1 cellular context compared by ENCODE assay signal in the genomic region with DNA sequence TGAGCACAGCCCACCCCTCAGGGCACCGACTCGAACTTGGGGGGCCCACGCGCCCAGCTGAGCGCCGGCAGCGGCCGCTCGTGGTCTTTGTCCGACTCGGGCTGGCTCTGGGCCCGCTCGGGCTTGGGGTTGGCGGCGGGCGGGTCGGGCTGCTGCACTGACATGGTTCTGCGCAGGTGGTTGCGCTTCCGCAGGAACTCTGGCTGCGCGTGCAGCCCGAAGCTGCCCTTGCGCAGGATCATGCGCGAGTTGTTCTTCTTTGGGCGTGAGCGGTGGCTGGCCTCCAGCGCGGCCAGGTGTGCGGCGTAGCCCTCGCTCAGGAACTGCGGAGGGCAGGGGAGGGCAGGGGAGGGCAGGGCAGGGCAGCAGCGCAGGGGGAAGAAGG.
TF ChIP-seq lines count a peak whose summit lies in the region.

No MANE protein-coding gene starts in this region.

TF ChIP-seq in GM12878, 131 proteins besides CTCF, POLR2A, EP300 and RAD21 (continued from another document):
- TF ChIP-seq, protein P1, sequence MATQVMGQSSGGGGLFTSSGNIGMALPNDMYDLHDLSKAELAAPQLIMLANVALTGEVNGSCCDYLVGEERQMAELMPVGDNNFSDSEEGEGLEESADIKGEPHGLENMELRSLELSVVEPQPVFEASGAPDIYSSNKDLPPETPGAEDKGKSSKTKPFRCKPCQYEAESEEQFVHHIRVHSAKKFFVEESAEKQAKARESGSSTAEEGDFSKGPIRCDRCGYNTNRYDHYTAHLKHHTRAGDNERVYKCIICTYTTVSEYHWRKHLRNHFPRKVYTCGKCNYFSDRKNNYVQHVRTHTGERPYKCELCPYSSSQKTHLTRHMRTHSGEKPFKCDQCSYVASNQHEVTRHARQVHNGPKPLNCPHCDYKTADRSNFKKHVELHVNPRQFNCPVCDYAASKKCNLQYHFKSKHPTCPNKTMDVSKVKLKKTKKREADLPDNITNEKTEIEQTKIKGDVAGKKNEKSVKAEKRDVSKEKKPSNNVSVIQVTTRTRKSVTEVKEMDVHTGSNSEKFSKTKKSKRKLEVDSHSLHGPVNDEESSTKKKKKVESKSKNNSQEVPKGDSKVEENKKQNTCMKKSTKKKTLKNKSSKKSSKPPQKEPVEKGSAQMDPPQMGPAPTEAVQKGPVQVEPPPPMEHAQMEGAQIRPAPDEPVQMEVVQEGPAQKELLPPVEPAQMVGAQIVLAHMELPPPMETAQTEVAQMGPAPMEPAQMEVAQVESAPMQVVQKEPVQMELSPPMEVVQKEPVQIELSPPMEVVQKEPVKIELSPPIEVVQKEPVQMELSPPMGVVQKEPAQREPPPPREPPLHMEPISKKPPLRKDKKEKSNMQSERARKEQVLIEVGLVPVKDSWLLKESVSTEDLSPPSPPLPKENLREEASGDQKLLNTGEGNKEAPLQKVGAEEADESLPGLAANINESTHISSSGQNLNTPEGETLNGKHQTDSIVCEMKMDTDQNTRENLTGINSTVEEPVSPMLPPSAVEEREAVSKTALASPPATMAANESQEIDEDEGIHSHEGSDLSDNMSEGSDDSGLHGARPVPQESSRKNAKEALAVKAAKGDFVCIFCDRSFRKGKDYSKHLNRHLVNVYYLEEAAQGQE (IDR thresholded peaks at IDR 0.05; ENCODE audit: low read depth, low read length), result no peak
- TF ChIP-seq TCF3 (IDR thresholded peaks at IDR 0.05; ENCODE audit: borderline replicate concordance, insufficient read depth, low read depth, low read length), result 0 out of 2 replicates have a peak, but pooled peaks have one; percentile 29
- TF ChIP-seq SPI1 (IDR thresholded peaks at IDR 0.05; ENCODE audit: borderline replicate concordance, insufficient read depth, low read depth, low read length), result no peak
- TF ChIP-seq, protein P2, sequence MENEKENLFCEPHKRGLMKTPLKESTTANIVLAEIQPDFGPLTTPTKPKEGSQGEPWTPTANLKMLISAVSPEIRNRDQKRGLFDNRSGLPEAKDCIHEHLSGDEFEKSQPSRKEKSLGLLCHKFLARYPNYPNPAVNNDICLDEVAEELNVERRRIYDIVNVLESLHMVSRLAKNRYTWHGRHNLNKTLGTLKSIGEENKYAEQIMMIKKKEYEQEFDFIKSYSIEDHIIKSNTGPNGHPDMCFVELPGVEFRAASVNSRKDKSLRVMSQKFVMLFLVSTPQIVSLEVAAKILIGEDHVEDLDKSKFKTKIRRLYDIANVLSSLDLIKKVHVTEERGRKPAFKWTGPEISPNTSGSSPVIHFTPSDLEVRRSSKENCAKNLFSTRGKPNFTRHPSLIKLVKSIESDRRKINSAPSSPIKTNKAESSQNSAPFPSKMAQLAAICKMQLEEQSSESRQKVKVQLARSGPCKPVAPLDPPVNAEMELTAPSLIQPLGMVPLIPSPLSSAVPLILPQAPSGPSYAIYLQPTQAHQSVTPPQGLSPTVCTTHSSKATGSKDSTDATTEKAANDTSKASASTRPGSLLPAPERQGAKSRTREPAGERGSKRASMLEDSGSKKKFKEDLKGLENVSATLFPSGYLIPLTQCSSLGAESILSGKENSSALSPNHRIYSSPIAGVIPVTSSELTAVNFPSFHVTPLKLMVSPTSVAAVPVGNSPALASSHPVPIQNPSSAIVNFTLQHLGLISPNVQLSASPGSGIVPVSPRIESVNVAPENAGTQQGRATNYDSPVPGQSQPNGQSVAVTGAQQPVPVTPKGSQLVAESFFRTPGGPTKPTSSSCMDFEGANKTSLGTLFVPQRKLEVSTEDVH (IDR thresholded peaks at IDR 0.05; ENCODE audit: low read depth, partially characterized antibody), result no peak
- no peak for TF ChIP-seq MTA3 (IDR thresholded peaks at IDR 0.05; ENCODE audit: borderline replicate concordance, low read length)
- no peak for TF ChIP-seq FOS (IDR thresholded peaks at IDR 0.05; ENCODE audit: borderline replicate concordance, extremely low read depth, insufficient read length)
- TF ChIP-seq, protein P3, sequence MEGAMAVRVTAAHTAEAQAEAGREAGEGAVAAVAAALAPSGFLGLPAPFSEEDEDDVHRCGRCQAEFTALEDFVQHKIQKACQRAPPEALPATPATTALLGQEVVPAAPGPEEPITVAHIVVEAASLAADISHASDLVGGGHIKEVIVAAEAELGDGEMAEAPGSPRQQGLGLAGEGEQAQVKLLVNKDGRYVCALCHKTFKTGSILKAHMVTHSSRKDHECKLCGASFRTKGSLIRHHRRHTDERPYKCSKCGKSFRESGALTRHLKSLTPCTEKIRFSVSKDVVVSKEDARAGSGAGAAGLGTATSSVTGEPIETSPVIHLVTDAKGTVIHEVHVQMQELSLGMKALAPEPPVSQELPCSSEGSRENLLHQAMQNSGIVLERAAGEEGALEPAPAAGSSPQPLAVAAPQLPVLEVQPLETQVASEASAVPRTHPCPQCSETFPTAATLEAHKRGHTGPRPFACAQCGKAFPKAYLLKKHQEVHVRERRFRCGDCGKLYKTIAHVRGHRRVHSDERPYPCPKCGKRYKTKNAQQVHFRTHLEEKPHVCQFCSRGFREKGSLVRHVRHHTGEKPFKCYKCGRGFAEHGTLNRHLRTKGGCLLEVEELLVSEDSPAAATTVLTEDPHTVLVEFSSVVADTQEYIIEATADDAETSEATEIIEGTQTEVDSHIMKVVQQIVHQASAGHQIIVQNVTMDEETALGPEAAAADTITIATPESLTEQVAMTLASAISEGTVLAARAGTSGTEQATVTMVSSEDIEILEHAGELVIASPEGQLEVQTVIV (IDR thresholded peaks at IDR 0.05; ENCODE audit: borderline replicate concordance, partially characterized antibody), result no peak
- TF ChIP-seq, protein P4, sequence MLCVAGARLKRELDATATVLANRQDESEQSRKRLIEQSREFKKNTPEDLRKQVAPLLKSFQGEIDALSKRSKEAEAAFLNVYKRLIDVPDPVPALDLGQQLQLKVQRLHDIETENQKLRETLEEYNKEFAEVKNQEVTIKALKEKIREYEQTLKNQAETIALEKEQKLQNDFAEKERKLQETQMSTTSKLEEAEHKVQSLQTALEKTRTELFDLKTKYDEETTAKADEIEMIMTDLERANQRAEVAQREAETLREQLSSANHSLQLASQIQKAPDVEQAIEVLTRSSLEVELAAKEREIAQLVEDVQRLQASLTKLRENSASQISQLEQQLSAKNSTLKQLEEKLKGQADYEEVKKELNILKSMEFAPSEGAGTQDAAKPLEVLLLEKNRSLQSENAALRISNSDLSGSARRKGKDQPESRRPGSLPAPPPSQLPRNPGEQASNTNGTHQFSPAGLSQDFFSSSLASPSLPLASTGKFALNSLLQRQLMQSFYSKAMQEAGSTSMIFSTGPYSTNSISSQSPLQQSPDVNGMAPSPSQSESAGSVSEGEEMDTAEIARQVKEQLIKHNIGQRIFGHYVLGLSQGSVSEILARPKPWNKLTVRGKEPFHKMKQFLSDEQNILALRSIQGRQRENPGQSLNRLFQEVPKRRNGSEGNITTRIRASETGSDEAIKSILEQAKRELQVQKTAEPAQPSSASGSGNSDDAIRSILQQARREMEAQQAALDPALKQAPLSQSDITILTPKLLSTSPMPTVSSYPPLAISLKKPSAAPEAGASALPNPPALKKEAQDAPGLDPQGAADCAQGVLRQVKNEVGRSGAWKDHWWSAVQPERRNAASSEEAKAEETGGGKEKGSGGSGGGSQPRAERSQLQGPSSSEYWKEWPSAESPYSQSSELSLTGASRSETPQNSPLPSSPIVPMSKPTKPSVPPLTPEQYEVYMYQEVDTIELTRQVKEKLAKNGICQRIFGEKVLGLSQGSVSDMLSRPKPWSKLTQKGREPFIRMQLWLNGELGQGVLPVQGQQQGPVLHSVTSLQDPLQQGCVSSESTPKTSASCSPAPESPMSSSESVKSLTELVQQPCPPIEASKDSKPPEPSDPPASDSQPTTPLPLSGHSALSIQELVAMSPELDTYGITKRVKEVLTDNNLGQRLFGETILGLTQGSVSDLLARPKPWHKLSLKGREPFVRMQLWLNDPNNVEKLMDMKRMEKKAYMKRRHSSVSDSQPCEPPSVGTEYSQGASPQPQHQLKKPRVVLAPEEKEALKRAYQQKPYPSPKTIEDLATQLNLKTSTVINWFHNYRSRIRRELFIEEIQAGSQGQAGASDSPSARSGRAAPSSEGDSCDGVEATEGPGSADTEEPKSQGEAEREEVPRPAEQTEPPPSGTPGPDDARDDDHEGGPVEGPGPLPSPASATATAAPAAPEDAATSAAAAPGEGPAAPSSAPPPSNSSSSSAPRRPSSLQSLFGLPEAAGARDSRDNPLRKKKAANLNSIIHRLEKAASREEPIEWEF (IDR thresholded peaks at IDR 0.05; ENCODE audit: insufficient replicate concordance, low read depth, low read length), result no peak
- TF ChIP-seq EZH2 (IDR thresholded peaks at IDR 0.05; ENCODE audit: borderline replicate concordance, control insufficient read depth, low read depth, low read length), result no peak
- TF ChIP-seq, protein P5, sequence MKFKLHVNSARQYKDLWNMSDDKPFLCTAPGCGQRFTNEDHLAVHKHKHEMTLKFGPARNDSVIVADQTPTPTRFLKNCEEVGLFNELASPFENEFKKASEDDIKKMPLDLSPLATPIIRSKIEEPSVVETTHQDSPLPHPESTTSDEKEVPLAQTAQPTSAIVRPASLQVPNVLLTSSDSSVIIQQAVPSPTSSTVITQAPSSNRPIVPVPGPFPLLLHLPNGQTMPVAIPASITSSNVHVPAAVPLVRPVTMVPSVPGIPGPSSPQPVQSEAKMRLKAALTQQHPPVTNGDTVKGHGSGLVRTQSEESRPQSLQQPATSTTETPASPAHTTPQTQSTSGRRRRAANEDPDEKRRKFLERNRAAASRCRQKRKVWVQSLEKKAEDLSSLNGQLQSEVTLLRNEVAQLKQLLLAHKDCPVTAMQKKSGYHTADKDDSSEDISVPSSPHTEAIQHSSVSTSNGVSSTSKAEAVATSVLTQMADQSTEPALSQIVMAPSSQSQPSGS (IDR thresholded peaks at IDR 0.05; ENCODE audit: low read length), result no peak
- TF ChIP-seq BHLHE40 (IDR thresholded peaks at IDR 0.05; ENCODE audit: borderline replicate concordance in 1 of 2, low read depth in 2 of 2, low read length in 1 of 2), result peak in 1 of 2 experiments; percentile 54; a peak in 1 of 4 replicates
- TF ChIP-seq, protein P6, sequence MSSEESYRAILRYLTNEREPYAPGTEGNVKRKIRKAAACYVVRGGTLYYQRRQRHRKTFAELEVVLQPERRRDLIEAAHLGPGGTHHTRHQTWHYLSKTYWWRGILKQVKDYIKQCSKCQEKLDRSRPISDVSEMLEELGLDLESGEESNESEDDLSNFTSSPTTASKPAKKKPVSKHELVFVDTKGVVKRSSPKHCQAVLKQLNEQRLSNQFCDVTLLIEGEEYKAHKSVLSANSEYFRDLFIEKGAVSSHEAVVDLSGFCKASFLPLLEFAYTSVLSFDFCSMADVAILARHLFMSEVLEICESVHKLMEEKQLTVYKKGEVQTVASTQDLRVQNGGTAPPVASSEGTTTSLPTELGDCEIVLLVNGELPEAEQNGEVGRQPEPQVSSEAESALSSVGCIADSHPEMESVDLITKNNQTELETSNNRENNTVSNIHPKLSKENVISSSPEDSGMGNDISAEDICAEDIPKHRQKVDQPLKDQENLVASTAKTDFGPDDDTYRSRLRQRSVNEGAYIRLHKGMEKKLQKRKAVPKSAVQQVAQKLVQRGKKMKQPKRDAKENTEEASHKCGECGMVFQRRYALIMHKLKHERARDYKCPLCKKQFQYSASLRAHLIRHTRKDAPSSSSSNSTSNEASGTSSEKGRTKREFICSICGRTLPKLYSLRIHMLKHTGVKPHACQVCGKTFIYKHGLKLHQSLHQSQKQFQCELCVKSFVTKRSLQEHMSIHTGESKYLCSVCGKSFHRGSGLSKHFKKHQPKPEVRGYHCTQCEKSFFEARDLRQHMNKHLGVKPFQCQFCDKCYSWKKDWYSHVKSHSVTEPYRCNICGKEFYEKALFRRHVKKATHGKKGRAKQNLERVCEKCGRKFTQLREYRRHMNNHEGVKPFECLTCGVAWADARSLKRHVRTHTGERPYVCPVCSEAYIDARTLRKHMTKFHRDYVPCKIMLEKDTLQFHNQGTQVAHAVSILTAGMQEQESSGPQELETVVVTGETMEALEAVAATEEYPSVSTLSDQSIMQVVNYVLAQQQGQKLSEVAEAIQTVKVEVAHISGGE (CRISPR knock-in tag; IDR thresholded peaks at IDR 0.05), result no peak
- TF ChIP-seq IKZF1 (conservative IDR thresholded peaks at IDR 0.05), result 0 out of 2 replicates have a peak, but pooled peaks have one; percentile 28
- no peak for TF ChIP-seq SMAD1 (IDR thresholded peaks at IDR 0.05; ENCODE audit: low read depth, partially characterized antibody)
- no peak for TF ChIP-seq RCOR1 (conservative IDR thresholded peaks at IDR 0.05; ENCODE audit: low read depth, low read length)
- peak; percentile 50 for TF ChIP-seq NRF1 (conservative IDR thresholded peaks at IDR 0.05; ENCODE audit: low read depth, low read length)
- TF ChIP-seq, protein P7, sequence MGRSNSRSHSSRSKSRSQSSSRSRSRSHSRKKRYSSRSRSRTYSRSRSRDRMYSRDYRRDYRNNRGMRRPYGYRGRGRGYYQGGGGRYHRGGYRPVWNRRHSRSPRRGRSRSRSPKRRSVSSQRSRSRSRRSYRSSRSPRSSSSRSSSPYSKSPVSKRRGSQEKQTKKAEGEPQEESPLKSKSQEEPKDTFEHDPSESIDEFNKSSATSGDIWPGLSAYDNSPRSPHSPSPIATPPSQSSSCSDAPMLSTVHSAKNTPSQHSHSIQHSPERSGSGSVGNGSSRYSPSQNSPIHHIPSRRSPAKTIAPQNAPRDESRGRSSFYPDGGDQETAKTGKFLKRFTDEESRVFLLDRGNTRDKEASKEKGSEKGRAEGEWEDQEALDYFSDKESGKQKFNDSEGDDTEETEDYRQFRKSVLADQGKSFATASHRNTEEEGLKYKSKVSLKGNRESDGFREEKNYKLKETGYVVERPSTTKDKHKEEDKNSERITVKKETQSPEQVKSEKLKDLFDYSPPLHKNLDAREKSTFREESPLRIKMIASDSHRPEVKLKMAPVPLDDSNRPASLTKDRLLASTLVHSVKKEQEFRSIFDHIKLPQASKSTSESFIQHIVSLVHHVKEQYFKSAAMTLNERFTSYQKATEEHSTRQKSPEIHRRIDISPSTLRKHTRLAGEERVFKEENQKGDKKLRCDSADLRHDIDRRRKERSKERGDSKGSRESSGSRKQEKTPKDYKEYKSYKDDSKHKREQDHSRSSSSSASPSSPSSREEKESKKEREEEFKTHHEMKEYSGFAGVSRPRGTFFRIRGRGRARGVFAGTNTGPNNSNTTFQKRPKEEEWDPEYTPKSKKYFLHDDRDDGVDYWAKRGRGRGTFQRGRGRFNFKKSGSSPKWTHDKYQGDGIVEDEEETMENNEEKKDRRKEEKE (IDR thresholded peaks at IDR 0.05), result no peak
- TF ChIP-seq, protein P8, sequence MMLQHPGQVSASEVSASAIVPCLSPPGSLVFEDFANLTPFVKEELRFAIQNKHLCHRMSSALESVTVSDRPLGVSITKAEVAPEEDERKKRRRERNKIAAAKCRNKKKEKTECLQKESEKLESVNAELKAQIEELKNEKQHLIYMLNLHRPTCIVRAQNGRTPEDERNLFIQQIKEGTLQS (IDR thresholded peaks at IDR 0.05; ENCODE audit: borderline replicate concordance, extremely low read depth, low read depth, low read length), result no peak
- no peak for TF ChIP-seq PAX5 (IDR thresholded peaks at IDR 0.05; ENCODE audit: borderline replicate concordance, low read depth, low read length)
- TF ChIP-seq SRF (IDR thresholded peaks at IDR 0.05; ENCODE audit: low read depth in 2 of 2, low read length in 2 of 2), result no peak
